1 cellular context compared by ENCODE assay signal in genomic region chr4:147313114-147313513, GRCh38.
TF ChIP-seq lines count a peak whose summit lies in the region.

No MANE protein-coding gene starts in this region.

TF ChIP-seq in IMR-90, 13 proteins besides CTCF, POLR2A, EP300 and RAD21:
- TF ChIP-seq ELK1 (IDR thresholded peaks at IDR 0.05; ENCODE audit: borderline replicate concordance, low read depth, low read length) (no peak), FOS (IDR thresholded peaks at IDR 0.05; ENCODE audit: low read depth, low read length) (no peak), CHD1 (IDR thresholded peaks at IDR 0.05; ENCODE audit: low read depth, low read length) (no peak), SMC3 (IDR thresholded peaks at IDR 0.05; ENCODE audit: low read depth, low read length) (no peak), CEBPB (IDR thresholded peaks at IDR 0.05; ENCODE audit: low read depth, low read length) (no peak), NFE2L2 (IDR thresholded peaks at IDR 0.05; ENCODE audit: low read depth, low read length) (no peak), RFX5 (IDR thresholded peaks at IDR 0.05; ENCODE audit: low read depth, low read length) (no peak), RCOR1 (IDR thresholded peaks at IDR 0.05; ENCODE audit: insufficient replicate concordance, low read length) (no peak), MXI1 (IDR thresholded peaks at IDR 0.05; ENCODE audit: borderline replicate concordance, low read depth, low read length) (no peak), USF2 (IDR thresholded peaks at IDR 0.05; ENCODE audit: low read depth, low read length) (no peak), MAFK (IDR thresholded peaks at IDR 0.05; ENCODE audit: low read depth, low read length) (no peak), MAZ (IDR thresholded peaks at IDR 0.05; ENCODE audit: borderline replicate concordance, low read depth, low read length) (no peak), BHLHE40 (IDR thresholded peaks at IDR 0.05; ENCODE audit: low read depth, low read length) (no peak)
